12 cellular contexts compared by ENCODE assay signal in the genomic region with DNA sequence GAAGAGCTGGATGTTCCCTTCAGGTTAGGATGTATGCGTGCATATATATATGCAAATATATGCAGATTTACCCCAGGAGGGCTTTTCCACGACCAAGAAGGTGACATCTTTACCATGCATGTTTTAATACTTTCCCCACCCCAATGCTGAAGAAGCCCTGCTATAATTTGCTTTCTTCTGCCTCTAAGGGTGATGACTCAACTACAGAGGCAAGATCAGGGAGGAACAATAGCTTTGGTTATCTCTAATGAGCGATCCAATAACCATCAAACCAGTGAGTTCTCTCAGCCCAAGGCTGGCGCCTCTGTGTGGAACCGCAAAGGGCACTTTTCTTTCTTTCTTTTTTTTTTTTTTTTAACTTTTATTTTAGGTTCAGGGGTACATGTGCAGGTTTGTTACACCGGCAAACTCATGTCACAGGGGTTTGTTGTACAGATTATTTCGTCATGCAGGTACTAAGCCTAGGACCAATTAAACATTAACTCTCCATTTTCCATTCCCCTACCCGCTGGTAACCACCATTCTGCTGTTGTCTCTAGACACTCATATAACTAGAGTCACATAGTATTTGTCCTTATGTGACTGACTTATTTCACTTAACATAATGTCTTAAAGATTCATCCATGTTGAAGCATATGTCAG. TPM values are rescaled to one million over a fixed set of nuclear protein-coding genes. Genes with fewer than 3 reads are reported as not detected.
A peak's percentile ranks its signal among the peaks of the same experiment; 100 is the strongest.
DNase-seq lines count a peak whose midpoint lies in the region; ATAC-seq and TF ChIP-seq lines count a peak whose summit lies in the region.
"Had no signal": no experiment of that assay in that cellular context is flagged by ENCODE, and none has a peak within 500 bp of the region (broad histone marks: within the 10 kb centered on the region; RNA-seq: fewer than 3 reads in every experiment).

No MANE protein-coding gene starts in this region.

- no peak overlapping the region for H2BK12ac ChIP-seq in H9 (ENCODE audit: insufficient read length, low read depth, low read length)

- H3K9ac ChIP-seq in DND-41 (ENCODE audit: low read depth, low read length): 0 out of 2 replicates have a peak overlapping the region, but pooled peaks have one; percentile 88
- H3K9ac ChIP-seq in OCI-LY1 (ENCODE audit: low read length): no peak overlapping the region; the same call in 1 of the 2 replicates
- no peak overlapping the region for H3K9ac ChIP-seq in H9 (ENCODE audit: extremely low read depth, insufficient read length, low read length)

- H3K4ac ChIP-seq in H9 (ENCODE audit: low read depth, low read length): no peak overlapping the region

- H2BK120ac ChIP-seq in H9 (ENCODE audit: low read depth, low read length, poor library complexity, severe bottlenecking): no peak overlapping the region

- no peaks in the 10 kb centered on the region for H3K36me3 ChIP-seq in DND-41 (ENCODE audit: insufficient read depth, low read length)
- no peaks in the 10 kb centered on the region for H3K36me3 ChIP-seq in OCI-LY1 (ENCODE audit: insufficient read depth, low read length)
- no peaks in the 10 kb centered on the region for H3K36me3 ChIP-seq in prostate gland

- TF ChIP-seq POLR2A in prostate gland (IDR thresholded peaks at IDR 0.05): no peak

- 52% methylated on average over 8 of the region's 8 CpGs for WGBS in prostate gland
- WGBS in H9 (ENCODE audit: extremely low coverage, insufficient read length, low lambda C conversion rate): no CpG with 5 or more reads among the region's 8 CpGs

- H3K14ac ChIP-seq in H9 (ENCODE audit: insufficient read depth, low read length): no peak overlapping the region

- no peak overlapping the region for H4K91ac ChIP-seq in H9 (ENCODE audit: insufficient read length, low read depth, low read length)

- H3K4me2 ChIP-seq in DND-41 (ENCODE audit: insufficient read depth, low read length): peak overlapping the region; percentile 82; the same call in 1 of the 2 replicates
- peak overlapping the region; percentile 90 for H3K4me2 ChIP-seq in OCI-LY1 (ENCODE audit: low read length)
- no peak overlapping the region for H3K4me2 ChIP-seq in H9 (ENCODE audit: insufficient read depth, insufficient read length, low read length)

- DNase-seq in DND-41: no peak
- DNase-seq in effector memory CD8-positive, alpha-beta T cell: no peak
- no peak for DNase-seq in prostate gland (ENCODE audit: low spot score)
- no peak for DNase-seq in substantia nigra (lab: John Stamatoyannopoulos, UW)
- no peak for DNase-seq in H9
- DNase-seq in COLO668 (lab: John Stamatoyannopoulos, UW; ENCODE audit: unreplicated experiment): no peak
- DNase-seq in activated CD4-positive, CD25-positive, alpha-beta regulatory T cell treated with anti-CD3 and anti-CD28 coated beads, Interleukin-2, amount 50 U/mL, for 72 hours: no peak
- DNase-seq: DMS79 treated with DMSO at 0.1 percent for 48 hours, erythroblast, NCI-H1694 had no signal

- TF ChIP-seq CTCF in DND-41 (IDR thresholded peaks at IDR 0.05; ENCODE audit: borderline replicate concordance, extremely low read depth, low read length, poor library complexity, severe bottlenecking) (no peak), OCI-LY1 (IDR thresholded peaks at IDR 0.05; ENCODE audit: low read length) (no peak), prostate gland (IDR thresholded peaks at IDR 0.05) (no peak), H9 (conservative IDR thresholded peaks at IDR 0.05) (no peak)

- peaks cover 36% of the 10 kb centered on the region for H3K4me1 ChIP-seq in DND-41 (ENCODE audit: insufficient read depth, low read length)
- H3K4me1 ChIP-seq in OCI-LY1 (ENCODE audit: insufficient read depth, low read length, severe bottlenecking): peaks cover 49% of the 10 kb centered on the region
- no peaks in the 10 kb centered on the region for H3K4me1 ChIP-seq in prostate gland (replicated peaks)
- H3K4me1 ChIP-seq in H9 (ENCODE audit: insufficient read depth, low read length): no peaks in the 10 kb centered on the region; the same call in 1 of the 2 replicates

- H3K79me1 ChIP-seq in H9 (ENCODE audit: insufficient read depth, low read depth, low read length, poor library complexity, severe bottlenecking): no peaks in the 10 kb centered on the region

- intact Hi-C loops in prostate gland (cut with DNase I): loop anchor here (10.0 kb wide), 1 partner anchor 68 kb away; the partner anchor contains the start of gene HMGB1

- H3K27me3 ChIP-seq in DND-41 (ENCODE audit: insufficient read depth, low read length, poor library complexity) (no peaks in the 10 kb centered on the region), OCI-LY1 (ENCODE audit: insufficient read depth, low read length) (no peaks in the 10 kb centered on the region), prostate gland (replicated peaks; ENCODE audit: insufficient read depth) (no peaks in the 10 kb centered on the region), H9 (ENCODE audit: insufficient read depth, low read length) (no peaks in the 10 kb centered on the region)

- H4K20me1 ChIP-seq in DND-41 (ENCODE audit: insufficient read depth, low read length) (no peaks in the 10 kb centered on the region), OCI-LY1 (ENCODE audit: insufficient read depth, low read length) (no peaks in the 10 kb centered on the region), H9 (ENCODE audit: control insufficient read depth, insufficient read depth, insufficient read length) (no peaks in the 10 kb centered on the region)

- H3K23ac ChIP-seq in H9 (ENCODE audit: insufficient read length, low read depth, low read length): no peak overlapping the region

- no peaks in the 10 kb centered on the region for H3K79me2 ChIP-seq in DND-41 (ENCODE audit: insufficient read depth, low read length)
- H3K79me2 ChIP-seq in OCI-LY1 (ENCODE audit: insufficient read depth, low read length): no peaks in the 10 kb centered on the region
- H3K79me2 ChIP-seq in H9 (ENCODE audit: insufficient read depth, low read length): no peaks in the 10 kb centered on the region

- H2AFZ ChIP-seq in DND-41 (ENCODE audit: low read depth, low read length) (no peak overlapping the region), OCI-LY1 (ENCODE audit: low read length) (peak overlapping the region; percentile 77; the same call in 1 of the 2 replicates), H9 (ENCODE audit: low read length) (no peak overlapping the region)

- no peak overlapping the region for H3K18ac ChIP-seq in H9 (ENCODE audit: insufficient read length, low read depth, low read length)

- no peak overlapping the region for H4K8ac ChIP-seq in H9 (replicated peaks; ENCODE audit: insufficient read length, low read depth, low read length)

- no peaks in the 10 kb centered on the region for H3K9me2 ChIP-seq in OCI-LY1 (ENCODE audit: low read depth, low read length)

- H3K56ac ChIP-seq in H9 (ENCODE audit: insufficient read length, low read depth, low read length): no peak overlapping the region

- no peaks in the 10 kb centered on the region for H3K36me3 Mint-ChIP-seq in effector memory CD8-positive, alpha-beta T cell (ENCODE audit: insufficient read depth)
- H3K36me3 Mint-ChIP-seq in H9 (ENCODE audit: insufficient read depth in 1 of 3, low read depth in 3 of 3): no peaks in the 10 kb centered on the region

- no peak for ATAC-seq in DND-41 (ENCODE audit: insufficient read depth, low read depth)
- ATAC-seq in effector memory CD8-positive, alpha-beta T cell (replicated peaks): peak; percentile 20

- H3K4me3 Mint-ChIP-seq in effector memory CD8-positive, alpha-beta T cell: peak overlapping the region; percentile 85
- no peak overlapping the region for H3K4me3 Mint-ChIP-seq in H9

- H3T11ph ChIP-seq in H9 (ENCODE audit: low read length): no peak overlapping the region

- no peaks in the 10 kb centered on the region for H3K9me3 Mint-ChIP-seq in effector memory CD8-positive, alpha-beta T cell
- no peaks in the 10 kb centered on the region for H3K9me3 Mint-ChIP-seq in H9

- H3K23me2 ChIP-seq in H9 (ENCODE audit: insufficient read length, low read depth, low read length, poor library complexity, severe bottlenecking): peaks cover 7% of the 10 kb centered on the region

- no peaks in the 10 kb centered on the region for H3K27me3 Mint-ChIP-seq in effector memory CD8-positive, alpha-beta T cell
- peaks cover 11% of the 10 kb centered on the region for H3K27me3 Mint-ChIP-seq in H9 (ENCODE audit: low read depth)

- no peak overlapping the region for H2BK20ac ChIP-seq in H9 (ENCODE audit: low read depth, low read length, poor library complexity, severe bottlenecking)

- no peak overlapping the region for H2AK5ac ChIP-seq in H9 (ENCODE audit: insufficient read length, low read length)

- no peak overlapping the region for H4K5ac ChIP-seq in H9 (ENCODE audit: insufficient read length, low read depth, low read length)

- peak overlapping the region; percentile 17; the same call in 1 of the 2 replicates for H3K27ac ChIP-seq in DND-41 (ENCODE audit: low read length)
- peak overlapping the region; percentile 94 for H3K27ac ChIP-seq in OCI-LY1 (ENCODE audit: low read depth, low read length, poor library complexity, severe bottlenecking)
- peak overlapping the region; percentile 95 to 96 for H3K27ac ChIP-seq in prostate gland
- H3K27ac ChIP-seq in substantia nigra (ENCODE audit: low read depth, low read length, poor library complexity, severe bottlenecking): no peak overlapping the region
- H3K27ac ChIP-seq in H9 (ENCODE audit: insufficient read length, low read depth, low read length): no peak overlapping the region

- no peak overlapping the region for H2BK15ac ChIP-seq in H9 (ENCODE audit: low read depth, low read length)

- H2BK5ac ChIP-seq in H9 (ENCODE audit: insufficient read length, low read length): no peak overlapping the region

- H3K4me3 ChIP-seq in DND-41 (ENCODE audit: low read depth in 1 of 2, low read length in 2 of 2): no peak overlapping the region
- H3K4me3 ChIP-seq in OCI-LY1 (ENCODE audit: low read depth, low read length, poor library complexity, severe bottlenecking): no peak overlapping the region
- H3K4me3 ChIP-seq in prostate gland: no peak overlapping the region

- peak overlapping the region in 1 of 2 donors; percentile 94 for H3K27ac Mint-ChIP-seq in effector memory CD8-positive, alpha-beta T cell
- H3K27ac Mint-ChIP-seq in H9: no peak overlapping the region

- no peaks in the 10 kb centered on the region for H3F3A ChIP-seq in OCI-LY1 (ENCODE audit: insufficient read depth, low read length)

- peaks cover 15 to 21% of the 10 kb centered on the region in 2 donors for H3K4me1 Mint-ChIP-seq in effector memory CD8-positive, alpha-beta T cell (ENCODE audit: low read depth in 2 of 2)
- H3K4me1 Mint-ChIP-seq in H9: peaks cover 20 to 24% of the 10 kb centered on the region in 2 experiments

- H3K9me3 ChIP-seq in DND-41 (ENCODE audit: insufficient read depth, low read length, severe bottlenecking) (no peaks in the 10 kb centered on the region), OCI-LY1 (ENCODE audit: low read length) (no peaks in the 10 kb centered on the region), prostate gland (no peaks in the 10 kb centered on the region), H9 (ENCODE audit: control insufficient read depth, low read depth, low read length) (no peaks in the 10 kb centered on the region)

RNA-seq across cellular contexts. Expression of gene UBE2L5, which starts 25.7 kb away (rescaled TPM):
- total RNA-seq in prostate gland (1 to 10 TPM in 1 of 2 donors, under 1 TPM in 1; 0.18 to 5.2 TPM), H9 (2021) (0.20 TPM in 1 of 2 replicates, not detected in the other)
- total RNA-seq: mononuclear cell had no signal

Comparison
In these comparisons a context has a peak if more than half of its experiments do, and no peak if none do; other contexts are left out.
1. H3K27ac ChIP-seq: peak in DND-41 (single experiment), OCI-LY1 (single experiment) and prostate gland (2 of 2); none in substantia nigra (single experiment) and H9 (single experiment).
2. H3K4me3 Mint-ChIP-seq: peak in effector memory CD8-positive, alpha-beta T cell (2 of 2); none in H9 (0 of 2).